Comparison of ENCODE assay signal across 16 cellular contexts in the genomic region with DNA sequence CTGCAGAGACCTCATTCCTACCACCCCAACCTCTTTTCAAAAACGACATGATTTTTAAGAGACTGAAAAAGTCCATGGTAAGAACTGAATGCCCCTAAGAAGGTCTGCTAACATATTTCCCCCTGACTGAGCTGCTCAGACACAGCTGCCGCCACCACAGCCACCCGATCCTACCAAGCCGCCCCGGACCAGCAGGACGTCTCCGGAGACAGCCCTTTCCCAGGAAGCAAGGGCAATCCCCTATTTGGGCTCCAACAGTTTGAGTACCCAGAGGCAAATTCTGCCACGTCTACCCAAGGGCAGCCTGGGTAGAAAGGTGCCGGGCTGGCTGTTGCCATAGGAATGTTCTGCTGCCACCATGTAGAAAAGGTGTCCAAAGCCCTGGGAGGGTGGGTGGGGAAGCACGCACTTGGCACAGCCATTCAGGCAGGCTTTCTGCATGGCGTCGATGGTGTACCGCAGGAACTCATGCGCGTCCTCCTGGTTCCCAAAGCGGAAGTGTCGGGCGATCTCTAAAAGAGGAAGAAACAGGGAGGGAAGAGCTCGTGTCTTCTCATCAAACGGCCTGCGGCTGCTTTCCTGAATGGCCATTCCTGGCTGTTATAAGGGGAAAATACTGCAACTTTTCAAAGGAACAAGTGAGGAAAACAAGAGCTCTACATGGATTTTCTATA. TPM values are rescaled to one million over a fixed set of nuclear protein-coding genes. Genes with fewer than 3 reads are reported as not detected.
A peak's percentile ranks its signal among the peaks of the same experiment; 100 is the strongest.
DNase-seq lines count a peak whose midpoint lies in the region; ATAC-seq, FAIRE-seq and TF ChIP-seq lines count a peak whose summit lies in the region.
"Had no signal": no experiment of that assay in that cellular context is flagged by ENCODE, and none has a peak within 500 bp of the region (broad histone marks: within the 10 kb centered on the region; RNA-seq: fewer than 3 reads in every experiment).

No MANE protein-coding gene starts in this region.

- no peak for FAIRE-seq in HepG2 (lab: Jason Lieb, UNC)

- DNase-seq in right lobe of liver (no peak), HepG2 (ENCODE audit: low spot score) (no peak), brain microvascular endothelial cell (no peak), mucosa of descending colon (peak in 1 of 3 donors; percentile 28), NCI-H187 treated with DMSO at 0.1 percent for 48 hours (lab: John Stamatoyannopoulos, UW) (no peak), NCI-H146 treated with DMSO at 0.1 percent for 48 hours (lab: John Stamatoyannopoulos, UW; ENCODE audit: unreplicated experiment) (no peak)
- no peak for DNase-seq in effector memory CD8-positive, alpha-beta T cell
- no peak for DNase-seq in stimulated activated CD4-positive, alpha-beta T cell treated with anti-CD3 and anti-CD28 coated beads, Interleukin-12 subunit alpha, Interleukin-12 subunit beta, amount 100 ng/mL, for 4 hours
- DNase-seq: ACHN; activated B cell treated with CpG ODN at 0.5 μM for 24 hours; activated naive CD8-positive, alpha-beta T cell treated with anti-CD3 and anti-CD28 coated beads, Interleukin-2, amount 10 ng/mL, durations not matched to agents 7 days and 5 days; erythroblast; NCI-H226; nephron progenitor cell had no signal

- H3K4me3 ChIP-seq in right lobe of liver, result no peak overlapping the region
- no peak overlapping the region for H3K4me3 ChIP-seq in HepG2 (replicated peaks in 1 of 3; ENCODE audit: insufficient read depth in 1 of 3, low read depth in 2 of 3, low read length in 3 of 3)
- no peak overlapping the region for H3K4me3 ChIP-seq in brain microvascular endothelial cell (ENCODE audit: low read depth, low read length)
- no peak overlapping the region for H3K4me3 ChIP-seq in mucosa of descending colon

- TF ChIP-seq RAD21 in HepG2 (CRISPR knock-in tag; IDR thresholded peaks at IDR 0.05), result no peak

- no peak overlapping the region for H3K9ac ChIP-seq in HepG2 (ENCODE audit: insufficient read depth, low read depth, low read length)

- TF ChIP-seq POLR2A in right lobe of liver (IDR thresholded peaks at IDR 0.05) (no peak), HepG2 (IDR thresholded peaks at IDR 0.05; ENCODE audit: insufficient read depth in 1 of 2, low read depth in 2 of 2, low read length in 2 of 2) (no peak)

- no peak for TF ChIP-seq CTCF in right lobe of liver (IDR thresholded peaks at IDR 0.05)
- no peak for TF ChIP-seq CTCF in HepG2 (CRISPR knock-in tag; IDR thresholded peaks at IDR 0.05)
- no peak for TF ChIP-seq CTCF in brain microvascular endothelial cell (IDR thresholded peaks at IDR 0.05; ENCODE audit: low read depth, low read length, missing control alignments)
- TF ChIP-seq CTCF in mucosa of descending colon (IDR thresholded peaks at IDR 0.05), result no peak

- H4K20me1 ChIP-seq in HepG2 (ENCODE audit: insufficient read depth, low read length), result peaks cover 6% of the 10 kb centered on the region

- H3K4me1 Mint-ChIP-seq in effector memory CD8-positive, alpha-beta T cell (ENCODE audit: low read depth in 2 of 2), result peaks cover 36 to 43% of the 10 kb centered on the region in 2 donors

- intact Hi-C loops in right lobe of liver (cut with DNase I) (no loop called here), HepG2 (cut with micrococcal nuclease; ENCODE audit: unreplicated experiment) (loop anchor here (5.0 kb wide), 1 partner anchor 35 kb away; no protein-coding TSS in a partner anchor), mucosa of descending colon (cut with DNase I, micrococcal nuclease) (no loop called here)

- H3K4me3 Mint-ChIP-seq in effector memory CD8-positive, alpha-beta T cell, result no peak overlapping the region
- H3K4me3 Mint-ChIP-seq: activated B cell treated with CpG ODN at 0.5 μM for 24 hours; activated naive CD8-positive, alpha-beta T cell treated with anti-CD3 and anti-CD28 coated beads, Interleukin-2, amount 10 ng/mL, durations not matched to agents 7 days and 5 days; central memory CD8-positive, alpha-beta T cell; nephron progenitor cell had no signal

- H3K27me3 ChIP-seq in right lobe of liver (no peaks in the 10 kb centered on the region), HepG2 (ENCODE audit: control insufficient read depth in 1 of 2, insufficient read depth in 2 of 2, low read length in 2 of 2) (no peaks in the 10 kb centered on the region), brain microvascular endothelial cell (replicated peaks) (no peaks in the 10 kb centered on the region)

- ATAC-seq in right lobe of liver (peak in 3 of 4 donors; percentile 14 to 53 (median 40)), HepG2 (no peak), mucosa of descending colon (peak; percentile 20)
- no peak for ATAC-seq in effector memory CD8-positive, alpha-beta T cell (replicated peaks)
- ATAC-seq: HCT116 had no signal

- H3K9me3 Mint-ChIP-seq in effector memory CD8-positive, alpha-beta T cell, result no peaks in the 10 kb centered on the region
- H3K9me3 Mint-ChIP-seq: activated B cell treated with CpG ODN at 0.5 μM for 24 hours; activated naive CD8-positive, alpha-beta T cell treated with anti-CD3 and anti-CD28 coated beads, Interleukin-2, amount 10 ng/mL, durations not matched to agents 7 days and 5 days; central memory CD8-positive, alpha-beta T cell; nephron progenitor cell had no signal

- BruUV-seq in HepG2 (replicated peaks; lab: Mats Ljungman, UMichigan), result no TSS peak

- H3K79me2 ChIP-seq in HepG2 (ENCODE audit: insufficient read depth, low read length), result peaks cover 23% of the 10 kb centered on the region

- POLR2A ChIA-PET in HepG2 (lab: Yijun Ruan, JAX), result interaction anchor here (1.1 kb wide), 1 partner anchor 12 kb away, joined by 3 read pairs; no protein-coding TSS in a partner anchor

- H3K27ac ChIP-seq in right lobe of liver (no peak overlapping the region), HepG2 (ENCODE audit: extremely low read length, insufficient read depth, low read length) (no peak overlapping the region), brain microvascular endothelial cell (peak overlapping the region; percentile 94)

- H3K4me2 ChIP-seq in HepG2 (ENCODE audit: low read depth, low read length), result no peak overlapping the region

- H3K9me3 ChIP-seq in right lobe of liver (no peaks in the 10 kb centered on the region), HepG2 (ENCODE audit: low read length) (no peaks in the 10 kb centered on the region), mucosa of descending colon (no peaks in the 10 kb centered on the region)

- no peaks in the 10 kb centered on the region for H3K27me3 Mint-ChIP-seq in effector memory CD8-positive, alpha-beta T cell
- H3K27me3 Mint-ChIP-seq: activated B cell treated with CpG ODN at 0.5 μM for 24 hours; activated naive CD8-positive, alpha-beta T cell treated with anti-CD3 and anti-CD28 coated beads, Interleukin-2, amount 10 ng/mL, durations not matched to agents 7 days and 5 days; central memory CD8-positive, alpha-beta T cell had no signal

- in situ Hi-C loops in HepG2 (cut with HindIII; ENCODE audit: extremely low pct_ligation_motif_present, low pct_unique_long_range_greater_than_20kb), result no loop called here
- in situ Hi-C loops in brain microvascular endothelial cell (cut with HindIII; ENCODE audit: low pct_ligation_motif_present, low sequenced_read_pairs), result no loop called here

- no peak for TF ChIP-seq EP300 in HepG2 (IDR thresholded peaks at IDR 0.05; ENCODE audit: low read depth in 2 of 2, low read length in 2 of 2)
- no peak for TF ChIP-seq EP300 in HepG2 (CRISPR knock-in tag; IDR thresholded peaks at IDR 0.05; ENCODE audit: borderline replicate concordance)

- no peak overlapping the region for H2AFZ ChIP-seq in HepG2 (ENCODE audit: low read length)

- peak overlapping the region in 1 of 2 donors; percentile 77 for H3K27ac Mint-ChIP-seq in effector memory CD8-positive, alpha-beta T cell
- H3K27ac Mint-ChIP-seq: activated B cell treated with CpG ODN at 0.5 μM for 24 hours; activated naive CD8-positive, alpha-beta T cell treated with anti-CD3 and anti-CD28 coated beads, Interleukin-2, amount 10 ng/mL, durations not matched to agents 7 days and 5 days had no signal

- H3K4me1 ChIP-seq in right lobe of liver (no peaks in the 10 kb centered on the region), HepG2 (ENCODE audit: insufficient read depth, low read length) (peaks cover 17% of the 10 kb centered on the region), mucosa of descending colon (ENCODE audit: low read depth) (no peaks in the 10 kb centered on the region)

- 76% methylated on average over 17 of the region's 21 CpGs for WGBS in right lobe of liver (ENCODE audit: insufficient coverage, low coverage, low lambda C conversion rate, missing lambda C conversion rate)
- 97% methylated on average over 21 of the region's 21 CpGs for WGBS in HepG2 (ENCODE audit: low lambda C conversion rate)

- H3K36me3 Mint-ChIP-seq in effector memory CD8-positive, alpha-beta T cell (ENCODE audit: insufficient read depth), result peaks cover 95% of the 10 kb centered on the region

- CTCF ChIA-PET in HepG2 (lab: Yijun Ruan, JAX; ENCODE audit: low intra/inter-chr PET ratio, low total read pairs), result no interaction called here

- peaks cover 0 to 82% (median 29%) of the 10 kb centered on the region in 4 donors for H3K36me3 ChIP-seq in right lobe of liver
- H3K36me3 ChIP-seq in HepG2 (replicated peaks in 1 of 2; ENCODE audit: control insufficient read depth in 1 of 2, insufficient read depth in 2 of 2, low read length in 2 of 2), result peaks cover 65 to 92% of the 10 kb centered on the region in 2 experiments
- H3K36me3 ChIP-seq in brain microvascular endothelial cell (replicated peaks), result peaks cover 53% of the 10 kb centered on the region
- H3K36me3 ChIP-seq in mucosa of descending colon (ENCODE audit: low read depth), result no peaks in the 10 kb centered on the region

RNA-seq across cellular contexts. Expression of gene USP36, which starts 13.6 kb away (rescaled TPM):
- 10 to 100 TPM; 12.7 to 27.8 (median 18.7) TPM for total RNA-seq in right lobe of liver
- 29.6 and 30.7 TPM in 2 replicates for total RNA-seq in HepG2 (2016; rRNA removed; fragmentation: Illumina TruSeq; extraction: Trizol)
- total RNA-seq in HepG2 (2016; cell fraction: cytosol; rRNA removed; fragmentation: Illumina TruSeq; extraction: Trizol; ENCODE audit: low read depth), result 17.6 and 21.4 TPM in 2 replicates
- 29.5 and 30.6 TPM in 2 replicates for total RNA-seq in HepG2 (2016; cell fraction: insoluble cytoplasmic fraction; rRNA removed; fragmentation: Illumina TruSeq; extraction: Trizol)
- total RNA-seq in HepG2 (2016; cell fraction: membrane; rRNA removed; fragmentation: Illumina TruSeq; extraction: Trizol), result 23.9 and 28.0 TPM in 2 replicates
- total RNA-seq in HepG2 (2016; cell fraction: nucleus; rRNA removed; fragmentation: Illumina TruSeq; extraction: Trizol), result 45.6 and 50.9 TPM in 2 replicates
- 45.9 and 49.4 TPM in 2 replicates for polyA plus RNA-seq in HepG2 (2011; rRNA removed)
- polyA plus RNA-seq in HepG2 (2011; cell fraction: cytosol; rRNA removed), result 22.4 and 27.2 TPM in 2 replicates
- polyA plus RNA-seq in HepG2 (2011; cell fraction: nucleus; rRNA removed), result 148 and 160 TPM in 2 replicates
- 49.1 and 55.7 TPM in 2 replicates for polyA plus RNA-seq in HepG2 (2012)
- polyA plus RNA-seq in HepG2 (2016; cell fraction: cytosol; fragmentation: Illumina TruSeq; extraction: Trizol; ENCODE audit: low read depth), result 1.6 and 2.3 TPM in 2 replicates
- 22.1 and 28.5 TPM in 2 replicates for polyA plus RNA-seq in HepG2 (2016; cell fraction: insoluble cytoplasmic fraction; fragmentation: Illumina TruSeq; extraction: Trizol; ENCODE audit: low read depth)
- polyA plus RNA-seq in HepG2 (2016; cell fraction: membrane; fragmentation: Illumina TruSeq; extraction: Trizol; ENCODE audit: low read depth), result 6.8 and 7.2 TPM in 2 replicates
- polyA plus RNA-seq in HepG2 (2016; cell fraction: nucleus; fragmentation: Illumina TruSeq; extraction: Trizol; ENCODE audit: insufficient read depth, low read depth), result 90.2 and 93.2 TPM in 2 replicates
- 82.7 and 86.0 TPM in 2 replicates for polyA minus RNA-seq in HepG2 (2011; rRNA and poly(A)+ RNA removed; ENCODE audit: low replicate concordance)
- polyA minus RNA-seq in HepG2 (2011; cell fraction: cytosol; rRNA and poly(A)+ RNA removed), result 18.0 and 21.4 TPM in 2 replicates
- polyA minus RNA-seq in HepG2 (2011; cell fraction: nucleus; rRNA and poly(A)+ RNA removed), result 71.6 and 79.7 TPM in 2 replicates
- total RNA-seq in mucosa of descending colon, result 10 to 100 TPM; 36.0 to 67.7 (median 41.4) TPM

RNA-seq across cellular contexts. Expression of gene CYTH1, which starts 44.9 kb away (rescaled TPM):
- total RNA-seq in right lobe of liver (10 to 100 TPM; 14.8 to 46.2 (median 28.8) TPM), HepG2 (2016; rRNA removed; fragmentation: Illumina TruSeq; extraction: Trizol) (20.1 and 21.3 TPM in 2 replicates), mucosa of descending colon (10 to 100 TPM; 60.3 to 99.4 (median 91.6) TPM)
- total RNA-seq in HepG2 (2016; cell fraction: cytosol; rRNA removed; fragmentation: Illumina TruSeq; extraction: Trizol; ENCODE audit: low read depth), result 4.6 and 4.8 TPM in 2 replicates
- 20.2 and 20.6 TPM in 2 replicates for total RNA-seq in HepG2 (2016; cell fraction: insoluble cytoplasmic fraction; rRNA removed; fragmentation: Illumina TruSeq; extraction: Trizol)
- total RNA-seq in HepG2 (2016; cell fraction: membrane; rRNA removed; fragmentation: Illumina TruSeq; extraction: Trizol), result 12.9 and 13.2 TPM in 2 replicates
- 21.3 and 24.7 TPM in 2 replicates for total RNA-seq in HepG2 (2016; cell fraction: nucleus; rRNA removed; fragmentation: Illumina TruSeq; extraction: Trizol)
- polyA plus RNA-seq in HepG2 (2011; rRNA removed), result 48.9 and 66.5 TPM in 2 replicates
- 36.2 and 36.3 TPM in 2 replicates for polyA plus RNA-seq in HepG2 (2011; cell fraction: cytosol; rRNA removed)
- polyA plus RNA-seq in HepG2 (2011; cell fraction: nucleus; rRNA removed), result 233 and 263 TPM in 2 replicates
- 33.2 and 38.1 TPM in 2 replicates for polyA plus RNA-seq in HepG2 (2012)
- polyA plus RNA-seq in HepG2 (2016; cell fraction: cytosol; fragmentation: Illumina TruSeq; extraction: Trizol; ENCODE audit: low read depth), result 2.0 TPM in 2 replicates
- polyA plus RNA-seq in HepG2 (2016; cell fraction: insoluble cytoplasmic fraction; fragmentation: Illumina TruSeq; extraction: Trizol; ENCODE audit: low read depth), result 22.9 and 27.1 TPM in 2 replicates
- polyA plus RNA-seq in HepG2 (2016; cell fraction: membrane; fragmentation: Illumina TruSeq; extraction: Trizol; ENCODE audit: low read depth), result 7.5 and 8.2 TPM in 2 replicates
- polyA plus RNA-seq in HepG2 (2016; cell fraction: nucleus; fragmentation: Illumina TruSeq; extraction: Trizol; ENCODE audit: insufficient read depth, low read depth), result 48.3 and 49.0 TPM in 2 replicates
- polyA minus RNA-seq in HepG2 (2011; rRNA and poly(A)+ RNA removed; ENCODE audit: low replicate concordance), result 20.1 and 43.0 TPM in 2 replicates
- polyA minus RNA-seq in HepG2 (2011; cell fraction: cytosol; rRNA and poly(A)+ RNA removed), result 16.4 and 17.8 TPM in 2 replicates
- 66.4 and 72.6 TPM in 2 replicates for polyA minus RNA-seq in HepG2 (2011; cell fraction: nucleus; rRNA and poly(A)+ RNA removed)

Comparison
In these comparisons a context has a peak if more than half of its experiments do, and no peak if none do; other contexts are left out.
1. ATAC-seq: peak in right lobe of liver (3 of 4) and mucosa of descending colon (single experiment); none in HepG2 (single experiment) and effector memory CD8-positive, alpha-beta T cell (single experiment).